In genomic region chr7:24972991-24973390, GRCh38 we compare ENCODE assay signal across 16 cellular contexts. TPM values are rescaled to one million over a fixed set of nuclear protein-coding genes. Genes with fewer than 3 reads are reported as not detected.
A peak's percentile ranks its signal among the peaks of the same experiment; 100 is the strongest.
DNase-seq lines count a peak whose midpoint lies in the region; ATAC-seq, FAIRE-seq and TF ChIP-seq lines count a peak whose summit lies in the region.
"Had no signal": no experiment of that assay in that cellular context is flagged by ENCODE, and none has a peak within 500 bp of the region (broad histone marks: within the 10 kb centered on the region; RNA-seq: fewer than 3 reads in every experiment).

No MANE protein-coding gene starts in this region.

- H4K5ac ChIP-seq in mesendoderm (ENCODE audit: low read length): no peak overlapping the region

- peaks cover 12% of the 10 kb centered on the region for H3F3A ChIP-seq in PC-9 (ENCODE audit: insufficient read depth, low read depth)

- no peaks in the 10 kb centered on the region for H3K9me3 ChIP-seq in PC-9 (ENCODE audit: insufficient read depth, low read depth)
- H3K9me3 ChIP-seq: ovary, SJCRH30, uterus had no signal

- H3K4me2 ChIP-seq in PC-9: peak overlapping the region; percentile 24
- no peak overlapping the region for H3K4me2 ChIP-seq in mesendoderm (ENCODE audit: low read length)

- no peak overlapping the region for H2AK5ac ChIP-seq in mesendoderm (ENCODE audit: low read length)

- H2BK15ac ChIP-seq in mesendoderm (replicated peaks; ENCODE audit: low read depth): peak overlapping the region; percentile 57

- no peak overlapping the region for H2BK5ac ChIP-seq in mesendoderm (ENCODE audit: low read length)

- ATAC-seq in GM21515 (IDR thresholded peaks at IDR 0.05; ENCODE audit: unreplicated experiment): no peak
- ATAC-seq in GM18858 (IDR thresholded peaks at IDR 0.05; ENCODE audit: unreplicated experiment): no peak
- no peak for ATAC-seq in left colon
- ATAC-seq: stimulated activated naive CD8-positive, alpha-beta T cell treated with anti-CD3 and anti-CD28 coated beads, Interleukin-15, Interleukin-2, amounts not matched to agents 100 U/mL and 50 U/mL, for 24 hours had no signal

- H3K79me1 ChIP-seq in mesendoderm (ENCODE audit: low read length): peaks cover 2% of the 10 kb centered on the region

- POLR2A ChIA-PET in PC-9 (lab: Charles Lee; ENCODE audit: unreplicated experiment): interaction anchor here (0.5 kb wide), 1 partner anchor 1506 kb away, joined by 4 read pairs; no protein-coding TSS in a partner anchor

- H4K20me1 ChIP-seq in PC-9 (ENCODE audit: insufficient read depth): no peaks in the 10 kb centered on the region

- no TSS peak for BruUV-seq in PC-9 (replicated peaks; lab: Mats Ljungman, UMichigan)

- no peak overlapping the region for H2AFZ ChIP-seq in PC-9

- TF ChIP-seq CTCF in PC-9 (conservative IDR thresholded peaks at IDR 0.05) (no peak), bronchial epithelial cell (IDR thresholded peaks at IDR 0.05; ENCODE audit: insufficient read depth, low read length, severe bottlenecking) (no peak)

- peak; percentile 38 for DNase-seq in GM03348 (ENCODE audit: low spot score)
- DNase-seq in PC-9: peak in 1 of 2 experiments; percentile 58
- DNase-seq in bronchial epithelial cell (ENCODE audit: low read depth): peak; percentile 82
- DNase-seq in mesendoderm: no peak
- DNase-seq in caudate nucleus (lab: John Stamatoyannopoulos, UW): no peak
- no peak for DNase-seq in left colon
- DNase-seq: effector memory CD4-positive, alpha-beta T cell; midbrain; NCI-H1105; ovary; SJCRH30; stimulated activated naive CD8-positive, alpha-beta T cell treated with anti-CD3 and anti-CD28 coated beads, Interleukin-15, Interleukin-2, amounts not matched to agents 100 U/mL and 50 U/mL, for 24 hours; uterus had no signal

- no peaks in the 10 kb centered on the region for H3K9me2 ChIP-seq in PC-9 (ENCODE audit: insufficient read depth)

- no peak overlapping the region for H3K4me3 ChIP-seq in PC-9
- H3K4me3 ChIP-seq in bronchial epithelial cell (ENCODE audit: low read depth, low read length): no peak overlapping the region
- H3K4me3 ChIP-seq in mesendoderm (ENCODE audit: low read length): no peak overlapping the region
- H3K4me3 ChIP-seq: ovary, SJCRH30, uterus had no signal

- peaks cover 51% of the 10 kb centered on the region for H3K4me1 ChIP-seq in PC-9 (replicated peaks; ENCODE audit: insufficient read depth)
- H3K4me1 ChIP-seq in mesendoderm (ENCODE audit: control insufficient read depth, low read depth, low read length): peaks cover 17% of the 10 kb centered on the region
- H3K4me1 ChIP-seq: uterus had no signal

- no peak overlapping the region for H3K23ac ChIP-seq in mesendoderm (ENCODE audit: low read length)

- no peak overlapping the region for H3K56ac ChIP-seq in mesendoderm (ENCODE audit: low read length)

- CTCF ChIA-PET in PC-9 (lab: Charles Lee): interaction anchor here (0.7 kb wide), 1 partner anchor 13 kb away, joined by 3 read pairs; no protein-coding TSS in a partner anchor

- H3K9ac ChIP-seq in mesendoderm (ENCODE audit: low read length): no peak overlapping the region

- H3K27ac ChIP-seq in PC-9 (peak overlapping the region; percentile 13), mesendoderm (ENCODE audit: low read depth, low read length) (no peak overlapping the region), caudate nucleus (ENCODE audit: low read depth, low read length) (no peak overlapping the region)
- H3K27ac ChIP-seq: ovary, SJCRH30, uterus had no signal

- no peak overlapping the region for H2BK120ac ChIP-seq in mesendoderm (ENCODE audit: low read depth, low read length)

- no peak for FAIRE-seq in bronchial epithelial cell (lab: Jason Lieb, UNC)
- FAIRE-seq: TTC549 had no signal

- no peak overlapping the region for H4K8ac ChIP-seq in mesendoderm (ENCODE audit: low read depth, low read length)

- no peaks in the 10 kb centered on the region for H3K27me3 ChIP-seq in PC-9 (ENCODE audit: insufficient read depth, low read depth)
- H3K27me3 ChIP-seq in bronchial epithelial cell (ENCODE audit: control insufficient read depth, insufficient read depth, low read length): no peaks in the 10 kb centered on the region
- no peaks in the 10 kb centered on the region for H3K27me3 ChIP-seq in mesendoderm (ENCODE audit: insufficient read depth, low read length, poor library complexity)
- H3K27me3 ChIP-seq: ovary, SJCRH30, uterus had no signal

- no peak overlapping the region for H3K18ac ChIP-seq in mesendoderm (ENCODE audit: low read length)

- H3K4ac ChIP-seq in mesendoderm (ENCODE audit: low read depth, low read length): no peak overlapping the region

- H3K36me3 ChIP-seq in PC-9 (ENCODE audit: low read depth) (no peaks in the 10 kb centered on the region), bronchial epithelial cell (ENCODE audit: control insufficient read depth, insufficient read depth, low read length) (no peaks in the 10 kb centered on the region), mesendoderm (ENCODE audit: control insufficient read depth, insufficient read depth, low read length) (no peaks in the 10 kb centered on the region)
- H3K36me3 ChIP-seq: ovary, SJCRH30, uterus had no signal

- intact Hi-C loops in PC-9 (cut with micrococcal nuclease; ENCODE audit: unreplicated experiment): no loop called here
- intact Hi-C loops in left colon (cut with DNase I, micrococcal nuclease): no loop called here

- H3K79me2 ChIP-seq in PC-9 (ENCODE audit: low read depth) (peaks cover 99% of the 10 kb centered on the region), mesendoderm (ENCODE audit: control insufficient read depth, insufficient read depth, low read length) (peaks cover 4% of the 10 kb centered on the region)

RNA-seq across cellular contexts. Expression of gene OSBPL3, which starts 7.0 kb away (rescaled TPM):
- total RNA-seq in PC-9 (2021): 87.6 and 88.4 TPM in 2 replicates
- 19.7 and 25.0 TPM in 2 replicates for total RNA-seq in bronchial epithelial cell
- 4.9 TPM for polyA plus RNA-seq in mesendoderm (2013, experiment 1 of 2)
- polyA plus RNA-seq in mesendoderm (2013, experiment 2 of 2): 5.7 TPM
- 10 to 100 TPM; 11.0 to 13.2 TPM for total RNA-seq in left colon

Comparison
In these comparisons a context has a peak if more than half of its experiments do, and no peak if none do; other contexts are left out.
1. DNase-seq: peak in GM03348 (single experiment) and bronchial epithelial cell (single experiment); none in mesendoderm (single experiment), caudate nucleus (0 of 61) and left colon (0 of 2).